Comparison of ENCODE assay signal across 8 cellular contexts in the genomic region with DNA sequence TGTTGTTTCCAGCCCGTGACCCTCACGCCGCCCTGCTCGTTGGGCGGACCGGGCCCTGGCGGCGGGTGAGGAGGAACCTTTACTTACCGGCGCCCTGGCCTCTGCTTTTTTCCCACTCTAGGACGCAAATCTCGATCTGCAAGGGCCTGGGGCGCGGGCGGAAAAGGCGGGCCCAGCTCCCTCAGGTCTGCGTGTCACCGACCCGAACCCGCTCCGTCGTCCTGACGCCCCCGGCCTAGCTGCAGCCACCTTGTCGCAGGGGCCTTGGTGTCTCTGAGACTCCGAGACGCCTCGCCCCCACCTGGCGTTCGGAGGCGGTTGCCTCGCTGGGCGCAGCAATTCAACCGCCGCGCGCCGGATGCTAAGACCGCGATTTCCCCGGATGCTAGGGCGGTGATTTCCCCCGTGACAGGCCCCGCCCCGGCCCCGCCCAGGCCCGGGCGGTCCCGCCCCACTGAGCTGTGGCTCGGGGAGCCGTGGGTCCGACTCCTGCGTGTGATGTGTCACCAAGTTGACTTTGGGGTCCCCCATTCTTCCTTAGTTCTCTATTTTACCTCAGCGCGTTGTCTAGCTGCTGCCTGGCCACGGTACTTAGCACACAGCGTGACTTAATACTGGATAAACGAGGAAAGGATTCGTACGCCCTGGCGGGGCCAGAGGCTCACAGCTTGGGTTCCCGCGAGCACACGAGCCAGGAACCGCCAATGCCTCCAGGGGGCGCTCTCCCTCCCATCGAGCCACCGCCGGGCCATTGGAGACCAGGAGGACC. TPM values are rescaled to one million over a fixed set of nuclear protein-coding genes. Genes with fewer than 3 reads are reported as not detected.
DNase-seq lines count a peak whose midpoint lies in the region; ATAC-seq lines count a peak whose summit lies in the region.

A gene (minus strand): TSS at position 371 of the 769 bp plus-strand sequence. CDS start 18,196 bp downstream, outside the sequence.

- H3K27ac ChIP-seq in right cardiac atrium (ENCODE audit: low read length) (peak within 1 kb of the TSS; percentile 65), aorta (ENCODE audit: low read depth in 1 of 2, low read length in 2 of 2) (peak within 1 kb of the TSS in 1 of 2 donors; percentile 34)

- H3K4me1 ChIP-seq in right cardiac atrium (ENCODE audit: control insufficient read depth, insufficient read depth, low read length) (no peaks in the 10 kb centered on the region), aorta (ENCODE audit: control insufficient read depth in 1 of 2, insufficient read depth in 2 of 2, low read length in 2 of 2) (no peaks in the 10 kb centered on the region)

- peak; percentile 97 for ATAC-seq in GM21786 (IDR thresholded peaks at IDR 0.05; ENCODE audit: unreplicated experiment)
- ATAC-seq in right cardiac atrium, result peak; percentile 99
- ATAC-seq in aorta (ENCODE audit: low FRiP score), result peak; percentile 98

- peak; percentile 89 for DNase-seq in ELR (ENCODE audit: low read depth)
- peak; percentile 79 to 80 for DNase-seq in Kasumi-1 (lab: John Stamatoyannopoulos, UW)
- peak; percentile 74 to 87 for DNase-seq in SW 1271 (lab: John Stamatoyannopoulos, UW)
- peak; percentile 70 for DNase-seq in amniotic epithelial cell (ENCODE audit: low read depth)
- DNase-seq in right cardiac atrium, result peak; percentile 85 to 94 (median 94)
- peak; percentile 60 for DNase-seq in renal cortical epithelial cell (ENCODE audit: low read depth)
- DNase-seq in aorta, result peak; percentile 91 to 96

- H3K27me3 ChIP-seq in right cardiac atrium (ENCODE audit: control insufficient read depth, insufficient read depth) (no peaks in the 10 kb centered on the region), aorta (ENCODE audit: control insufficient read depth in 1 of 2, insufficient read depth in 2 of 2, low read length in 1 of 2) (no peaks in the 10 kb centered on the region)

- H3K36me3 ChIP-seq in aorta (ENCODE audit: control insufficient read depth in 1 of 2, insufficient read depth in 2 of 2, low read length in 1 of 2), result no peaks in the 10 kb centered on the region

- H3K9me3 ChIP-seq in right cardiac atrium (ENCODE audit: control insufficient read depth, low read length), result no peaks in the 10 kb centered on the region
- H3K9me3 ChIP-seq in aorta (ENCODE audit: control insufficient read depth, low read length), result no peaks in the 10 kb centered on the region

- H3K4me3 ChIP-seq in right cardiac atrium (ENCODE audit: low read length) (peak within 1 kb of the TSS; percentile 50), aorta (ENCODE audit: low read length in 2 of 2) (peak within 1 kb of the TSS; percentile 24 to 35)

- 5% methylated on average over 69 of the region's 69 CpGs for WGBS in right cardiac atrium
- WGBS in aorta, 2 donors, result 2% methylated on average over 68 to 69 of the region's 69 CpGs

- intact Hi-C loops in right cardiac atrium (cut with DNase I) (no loop called here), aorta (cut with DNase I) (no loop called here)

RNA-seq across cellular contexts. Expression of the gene that starts here (rescaled TPM):
- total RNA-seq in right cardiac atrium (1 to 10 TPM; 7.0 to 8.8 (median 8.5) TPM), renal cortical epithelial cell (5.3 and 13.4 TPM in 2 replicates), aorta (10 to 100 TPM in 1 of 2 donors, 1 to 10 TPM in 1; 10.0 to 10.5 TPM)
- polyA plus RNA-seq in right cardiac atrium (8.1 TPM), aorta (10 to 100 TPM; 35.0 to 51.5 TPM)
